Comparison of ENCODE assay signal across 1 cellular context in genomic region chr22:35378547-35379078, GRCh38.
TF ChIP-seq lines count a peak whose summit lies in the region.

No MANE protein-coding gene starts in this region.

TF ChIP-seq in HepG2, 621 proteins besides CTCF, POLR2A, EP300 and RAD21 (continued from another document and continues in another):
- TF ChIP-seq, protein P1, sequence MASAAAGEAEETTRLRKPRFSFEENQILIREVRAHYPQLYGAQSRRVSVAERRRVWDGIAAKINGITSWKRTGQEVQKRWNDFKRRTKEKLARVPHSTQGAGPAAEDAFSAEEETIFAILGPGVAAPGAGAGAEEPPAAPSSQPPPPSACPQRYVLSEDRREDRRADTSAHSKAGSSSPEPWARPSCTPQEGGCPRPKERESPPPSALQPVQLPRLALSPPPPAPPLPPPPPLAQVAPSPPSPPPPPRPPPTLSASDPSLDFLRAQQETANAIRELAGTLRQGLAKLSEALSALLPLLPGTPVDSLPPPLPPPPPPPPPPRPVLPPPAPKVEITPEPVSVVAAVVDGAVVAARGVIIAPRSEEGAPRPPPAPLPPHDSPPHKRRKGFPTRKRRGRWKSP (CRISPR knock-in tag; IDR thresholded peaks at IDR 0.05): no peak
- TF ChIP-seq ZNF274 (CRISPR knock-in tag; IDR thresholded peaks at IDR 0.05): no peak
- TF ChIP-seq ZNF564 (CRISPR knock-in tag; IDR thresholded peaks at IDR 0.05): no peak
- TF ChIP-seq ZNF44 (CRISPR knock-in tag; IDR thresholded peaks at IDR 0.05): no peak
- no peak for TF ChIP-seq ZNF33A (CRISPR knock-in tag; IDR thresholded peaks at IDR 0.05; ENCODE audit: borderline replicate concordance)
- TF ChIP-seq KLF11 (CRISPR knock-in tag; IDR thresholded peaks at IDR 0.05): no peak
- TF ChIP-seq ZNF784 (CRISPR knock-in tag; IDR thresholded peaks at IDR 0.05; ENCODE audit: borderline replicate concordance): no peak
- TF ChIP-seq ZSCAN29 (CRISPR knock-in tag; conservative IDR thresholded peaks at IDR 0.05): no peak
- TF ChIP-seq TFAP4 (IDR thresholded peaks at IDR 0.05; ENCODE audit: borderline replicate concordance, low read depth): no peak
- TF ChIP-seq, protein P2, sequence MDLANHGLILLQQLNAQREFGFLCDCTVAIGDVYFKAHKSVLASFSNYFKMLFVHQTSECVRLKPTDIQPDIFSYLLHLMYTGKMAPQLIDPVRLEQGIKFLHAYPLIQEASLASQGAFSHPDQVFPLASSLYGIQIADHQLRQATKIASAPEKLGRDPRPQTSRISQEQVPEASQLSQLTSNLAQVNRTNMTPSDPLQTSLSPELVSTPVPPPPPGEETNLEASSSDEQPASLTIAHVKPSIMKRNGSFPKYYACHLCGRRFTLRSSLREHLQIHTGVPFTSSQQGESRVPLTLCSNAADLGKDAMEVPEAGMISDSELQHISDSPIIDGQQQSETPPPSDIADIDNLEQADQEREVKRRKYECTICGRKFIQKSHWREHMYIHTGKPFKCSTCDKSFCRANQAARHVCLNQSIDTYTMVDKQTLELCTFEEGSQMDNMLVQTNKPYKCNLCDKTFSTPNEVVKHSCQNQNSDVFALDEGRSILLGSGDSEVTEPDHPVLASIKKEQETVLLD (CRISPR knock-in tag; IDR thresholded peaks at IDR 0.05; ENCODE audit: low read depth): no peak
- TF ChIP-seq, protein P3, sequence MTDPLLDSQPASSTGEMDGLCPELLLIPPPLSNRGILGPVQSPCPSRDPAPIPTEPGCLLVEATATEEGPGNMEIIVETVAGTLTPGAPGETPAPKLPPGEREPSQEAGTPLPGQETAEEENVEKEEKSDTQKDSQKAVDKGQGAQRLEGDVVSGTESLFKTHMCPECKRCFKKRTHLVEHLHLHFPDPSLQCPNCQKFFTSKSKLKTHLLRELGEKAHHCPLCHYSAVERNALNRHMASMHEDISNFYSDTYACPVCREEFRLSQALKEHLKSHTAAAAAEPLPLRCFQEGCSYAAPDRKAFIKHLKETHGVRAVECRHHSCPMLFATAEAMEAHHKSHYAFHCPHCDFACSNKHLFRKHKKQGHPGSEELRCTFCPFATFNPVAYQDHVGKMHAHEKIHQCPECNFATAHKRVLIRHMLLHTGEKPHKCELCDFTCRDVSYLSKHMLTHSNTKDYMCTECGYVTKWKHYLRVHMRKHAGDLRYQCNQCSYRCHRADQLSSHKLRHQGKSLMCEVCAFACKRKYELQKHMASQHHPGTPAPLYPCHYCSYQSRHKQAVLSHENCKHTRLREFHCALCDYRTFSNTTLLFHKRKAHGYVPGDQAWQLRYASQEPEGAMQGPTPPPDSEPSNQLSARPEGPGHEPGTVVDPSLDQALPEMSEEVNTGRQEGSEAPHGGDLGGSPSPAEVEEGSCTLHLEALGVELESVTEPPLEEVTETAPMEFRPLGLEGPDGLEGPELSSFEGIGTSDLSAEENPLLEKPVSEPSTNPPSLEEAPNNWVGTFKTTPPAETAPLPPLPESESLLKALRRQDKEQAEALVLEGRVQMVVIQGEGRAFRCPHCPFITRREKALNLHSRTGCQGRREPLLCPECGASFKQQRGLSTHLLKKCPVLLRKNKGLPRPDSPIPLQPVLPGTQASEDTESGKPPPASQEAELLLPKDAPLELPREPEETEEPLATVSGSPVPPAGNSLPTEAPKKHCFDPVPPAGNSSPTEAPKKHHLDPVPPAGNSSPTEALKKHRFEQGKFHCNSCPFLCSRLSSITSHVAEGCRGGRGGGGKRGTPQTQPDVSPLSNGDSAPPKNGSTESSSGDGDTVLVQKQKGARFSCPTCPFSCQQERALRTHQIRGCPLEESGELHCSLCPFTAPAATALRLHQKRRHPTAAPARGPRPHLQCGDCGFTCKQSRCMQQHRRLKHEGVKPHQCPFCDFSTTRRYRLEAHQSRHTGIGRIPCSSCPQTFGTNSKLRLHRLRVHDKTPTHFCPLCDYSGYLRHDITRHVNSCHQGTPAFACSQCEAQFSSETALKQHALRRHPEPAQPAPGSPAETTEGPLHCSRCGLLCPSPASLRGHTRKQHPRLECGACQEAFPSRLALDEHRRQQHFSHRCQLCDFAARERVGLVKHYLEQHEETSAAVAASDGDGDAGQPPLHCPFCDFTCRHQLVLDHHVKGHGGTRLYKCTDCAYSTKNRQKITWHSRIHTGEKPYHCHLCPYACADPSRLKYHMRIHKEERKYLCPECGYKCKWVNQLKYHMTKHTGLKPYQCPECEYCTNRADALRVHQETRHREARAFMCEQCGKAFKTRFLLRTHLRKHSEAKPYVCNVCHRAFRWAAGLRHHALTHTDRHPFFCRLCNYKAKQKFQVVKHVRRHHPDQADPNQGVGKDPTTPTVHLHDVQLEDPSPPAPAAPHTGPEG (CRISPR knock-in tag; IDR thresholded peaks at IDR 0.05): no peak
- TF ChIP-seq HNRNPUL1 (IDR thresholded peaks at IDR 0.05; ENCODE audit: low read depth, low read length): no peak
- no peak for TF ChIP-seq FOSL1 (CRISPR knock-in tag; IDR thresholded peaks at IDR 0.05; ENCODE audit: borderline replicate concordance)
- no peak for TF ChIP-seq ATF6 (CRISPR knock-in tag; conservative IDR thresholded peaks at IDR 0.05)
- TF ChIP-seq, protein P4, sequence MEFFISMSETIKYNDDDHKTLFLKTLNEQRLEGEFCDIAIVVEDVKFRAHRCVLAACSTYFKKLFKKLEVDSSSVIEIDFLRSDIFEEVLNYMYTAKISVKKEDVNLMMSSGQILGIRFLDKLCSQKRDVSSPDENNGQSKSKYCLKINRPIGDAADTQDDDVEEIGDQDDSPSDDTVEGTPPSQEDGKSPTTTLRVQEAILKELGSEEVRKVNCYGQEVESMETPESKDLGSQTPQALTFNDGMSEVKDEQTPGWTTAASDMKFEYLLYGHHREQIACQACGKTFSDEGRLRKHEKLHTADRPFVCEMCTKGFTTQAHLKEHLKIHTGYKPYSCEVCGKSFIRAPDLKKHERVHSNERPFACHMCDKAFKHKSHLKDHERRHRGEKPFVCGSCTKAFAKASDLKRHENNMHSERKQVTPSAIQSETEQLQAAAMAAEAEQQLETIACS (CRISPR knock-in tag; IDR thresholded peaks at IDR 0.05): no peak
- no peak for TF ChIP-seq MTF2 (CRISPR knock-in tag; IDR thresholded peaks at IDR 0.05; ENCODE audit: borderline replicate concordance)
- TF ChIP-seq, protein P5, sequence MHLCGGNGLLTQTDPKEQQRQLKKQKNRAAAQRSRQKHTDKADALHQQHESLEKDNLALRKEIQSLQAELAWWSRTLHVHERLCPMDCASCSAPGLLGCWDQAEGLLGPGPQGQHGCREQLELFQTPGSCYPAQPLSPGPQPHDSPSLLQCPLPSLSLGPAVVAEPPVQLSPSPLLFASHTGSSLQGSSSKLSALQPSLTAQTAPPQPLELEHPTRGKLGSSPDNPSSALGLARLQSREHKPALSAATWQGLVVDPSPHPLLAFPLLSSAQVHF (CRISPR knock-in tag; IDR thresholded peaks at IDR 0.05): no peak
- TF ChIP-seq SATB2 (CRISPR knock-in tag; IDR thresholded peaks at IDR 0.05): no peak
- peak; percentile 37; the same call in 1 of the 2 replicates for TF ChIP-seq NFIC (IDR thresholded peaks at IDR 0.05; ENCODE audit: low read length)
- TF ChIP-seq JARID2 (CRISPR knock-in tag; IDR thresholded peaks at IDR 0.05; ENCODE audit: insufficient replicate concordance): no peak
- no peak for TF ChIP-seq SCMH1 (CRISPR knock-in tag; IDR thresholded peaks at IDR 0.05; ENCODE audit: borderline replicate concordance)
- TF ChIP-seq ZNF615 (CRISPR knock-in tag; IDR thresholded peaks at IDR 0.05; ENCODE audit: borderline replicate concordance): no peak
- TF ChIP-seq MZF1 (CRISPR knock-in tag; IDR thresholded peaks at IDR 0.05; ENCODE audit: borderline replicate concordance): no peak
- TF ChIP-seq CSRNP1 (CRISPR knock-in tag; IDR thresholded peaks at IDR 0.05): no peak
- TF ChIP-seq SYNCRIP (IDR thresholded peaks at IDR 0.05; ENCODE audit: insufficient read depth, low read depth, low read length): no peak
- no peak for TF ChIP-seq RFXAP (CRISPR knock-in tag; IDR thresholded peaks at IDR 0.05; ENCODE audit: borderline replicate concordance)
- no peak for TF ChIP-seq ZNF781 (CRISPR knock-in tag; IDR thresholded peaks at IDR 0.05; ENCODE audit: borderline replicate concordance, not compliant biosample characterization)
- no peak for TF ChIP-seq ARID2 (CRISPR knock-in tag; IDR thresholded peaks at IDR 0.05; ENCODE audit: borderline replicate concordance)
- no peak for TF ChIP-seq GABPA (IDR thresholded peaks at IDR 0.05; ENCODE audit: low read depth, low read length)
- TF ChIP-seq GABPA (CRISPR knock-in tag; IDR thresholded peaks at IDR 0.05; ENCODE audit: low read depth): no peak
- TF ChIP-seq ZNF30 (CRISPR knock-in tag; IDR thresholded peaks at IDR 0.05): no peak
- no peak for TF ChIP-seq WIZ (CRISPR knock-in tag; IDR thresholded peaks at IDR 0.05)
- TF ChIP-seq ZNF709 (CRISPR knock-in tag; IDR thresholded peaks at IDR 0.05): no peak
- no peak for TF ChIP-seq ZNF839 (CRISPR knock-in tag; IDR thresholded peaks at IDR 0.05; ENCODE audit: borderline replicate concordance)
- TF ChIP-seq ZNF446 (CRISPR knock-in tag; IDR thresholded peaks at IDR 0.05): no peak
- no peak for TF ChIP-seq ZNF713 (CRISPR knock-in tag; IDR thresholded peaks at IDR 0.05)
- peak; percentile 39; the same call in 1 of the 2 replicates for TF ChIP-seq SAP130 (CRISPR knock-in tag; IDR thresholded peaks at IDR 0.05; ENCODE audit: low read depth)
- no peak for TF ChIP-seq SMAD1 (CRISPR knock-in tag; IDR thresholded peaks at IDR 0.05; ENCODE audit: borderline replicate concordance, low read depth)
- TF ChIP-seq, protein P6, sequence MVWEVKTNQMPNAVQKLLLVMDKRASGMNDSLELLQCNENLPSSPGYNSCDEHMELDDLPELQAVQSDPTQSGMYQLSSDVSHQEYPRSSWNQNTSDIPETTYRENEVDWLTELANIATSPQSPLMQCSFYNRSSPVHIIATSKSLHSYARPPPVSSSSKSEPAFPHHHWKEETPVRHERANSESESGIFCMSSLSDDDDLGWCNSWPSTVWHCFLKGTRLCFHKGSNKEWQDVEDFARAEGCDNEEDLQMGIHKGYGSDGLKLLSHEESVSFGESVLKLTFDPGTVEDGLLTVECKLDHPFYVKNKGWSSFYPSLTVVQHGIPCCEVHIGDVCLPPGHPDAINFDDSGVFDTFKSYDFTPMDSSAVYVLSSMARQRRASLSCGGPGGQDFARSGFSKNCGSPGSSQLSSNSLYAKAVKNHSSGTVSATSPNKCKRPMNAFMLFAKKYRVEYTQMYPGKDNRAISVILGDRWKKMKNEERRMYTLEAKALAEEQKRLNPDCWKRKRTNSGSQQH (CRISPR knock-in tag; IDR thresholded peaks at IDR 0.05; ENCODE audit: low read depth): no peak
- TF ChIP-seq, protein P7, sequence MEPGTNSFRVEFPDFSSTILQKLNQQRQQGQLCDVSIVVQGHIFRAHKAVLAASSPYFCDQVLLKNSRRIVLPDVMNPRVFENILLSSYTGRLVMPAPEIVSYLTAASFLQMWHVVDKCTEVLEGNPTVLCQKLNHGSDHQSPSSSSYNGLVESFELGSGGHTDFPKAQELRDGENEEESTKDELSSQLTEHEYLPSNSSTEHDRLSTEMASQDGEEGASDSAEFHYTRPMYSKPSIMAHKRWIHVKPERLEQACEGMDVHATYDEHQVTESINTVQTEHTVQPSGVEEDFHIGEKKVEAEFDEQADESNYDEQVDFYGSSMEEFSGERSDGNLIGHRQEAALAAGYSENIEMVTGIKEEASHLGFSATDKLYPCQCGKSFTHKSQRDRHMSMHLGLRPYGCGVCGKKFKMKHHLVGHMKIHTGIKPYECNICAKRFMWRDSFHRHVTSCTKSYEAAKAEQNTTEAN (CRISPR knock-in tag; conservative IDR thresholded peaks at IDR 0.05): no peak
- TF ChIP-seq ZNF776 (CRISPR knock-in tag; IDR thresholded peaks at IDR 0.05): no peak
